ENCODE assay signal across 9 cellular contexts in the genomic region with DNA sequence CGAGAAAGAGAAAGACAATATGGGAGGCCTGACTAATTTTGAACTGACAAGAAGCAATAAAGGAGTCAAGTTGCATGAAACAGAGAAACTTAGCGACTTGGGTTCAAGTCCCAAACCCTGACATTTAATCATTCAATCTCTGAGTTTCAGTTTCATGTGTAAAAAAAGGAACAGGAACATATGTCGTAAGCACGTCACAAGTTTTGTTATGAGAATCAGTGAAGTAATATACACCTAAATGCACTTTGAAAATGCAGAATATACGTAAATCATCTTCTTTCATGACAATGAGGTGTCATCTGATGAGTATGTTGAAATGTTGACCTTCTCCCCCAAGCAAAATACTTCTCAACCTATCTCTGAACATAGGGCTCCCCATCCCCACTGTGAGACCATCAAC. TPM values are rescaled to one million over a fixed set of nuclear protein-coding genes. Genes with fewer than 3 reads are reported as not detected.
DNase-seq lines count a peak whose midpoint lies in the region; ATAC-seq and TF ChIP-seq lines count a peak whose summit lies in the region.
"Had no signal": no experiment of that assay in that cellular context is flagged by ENCODE, and none has a peak within 500 bp of the region (broad histone marks: within the 10 kb centered on the region; RNA-seq: fewer than 3 reads in every experiment).

No MANE protein-coding gene starts in this region.

- in situ Hi-C loops in transverse colon (cut with MboI; ENCODE audit: low pct_ligation_motif_present in 1 of 4, low pct_unique_long_range_greater_than_20kb in 1 of 4, low sequenced_read_pairs in 3 of 4): no loop called here

- no peaks in the 10 kb centered on the region for H3K9me3 ChIP-seq in transverse colon

- H3K36me3 Mint-ChIP-seq in activated CD8-positive, alpha-beta memory T cell treated with anti-CD3 and anti-CD28 coated beads, Interleukin-2, amount 10 ng/mL, durations not matched to agents 7 days and 5 days: peaks cover 32% of the 10 kb centered on the region
- peaks cover 60% of the 10 kb centered on the region for H3K36me3 Mint-ChIP-seq in stimulated activated effector memory CD8-positive, alpha-beta T cell treated with anti-CD3 and anti-CD28 coated beads, Interleukin-12 subunit alpha, Interleukin-12 subunit beta, amount 100 ng/mL, for 72 hours
- peaks cover 25% of the 10 kb centered on the region for H3K36me3 Mint-ChIP-seq in WTC11

- no peak for DNase-seq in activated CD8-positive, alpha-beta memory T cell treated with anti-CD3 and anti-CD28 coated beads, Interleukin-2, amount 10 ng/mL, durations not matched to agents 7 days and 5 days
- no peak for DNase-seq in activated CD8-positive, alpha-beta memory T cell treated with anti-CD3 and anti-CD28 coated beads for 24 hours
- DNase-seq in stimulated activated effector memory CD8-positive, alpha-beta T cell treated with anti-CD3 and anti-CD28 coated beads, Interleukin-12 subunit alpha, Interleukin-12 subunit beta, amount 100 ng/mL, for 72 hours (ENCODE audit: low spot score in 2 of 2): no peak
- DNase-seq in transverse colon (no peak), WTC11 (ENCODE audit: low spot score) (no peak), foreskin keratinocyte (no peak)
- DNase-seq: HFFc6 had no signal

- no peaks in the 10 kb centered on the region for H3K9me3 Mint-ChIP-seq in activated CD8-positive, alpha-beta memory T cell treated with anti-CD3 and anti-CD28 coated beads, Interleukin-2, amount 10 ng/mL, durations not matched to agents 7 days and 5 days (ENCODE audit: low read depth)
- H3K9me3 Mint-ChIP-seq in stimulated activated effector memory CD8-positive, alpha-beta T cell treated with anti-CD3 and anti-CD28 coated beads, Interleukin-12 subunit alpha, Interleukin-12 subunit beta, amount 100 ng/mL, for 72 hours: no peaks in the 10 kb centered on the region
- H3K9me3 Mint-ChIP-seq in WTC11: no peaks in the 10 kb centered on the region
- H3K9me3 Mint-ChIP-seq: HFFc6 had no signal

- CTCF ChIA-PET in activated CD8-positive, alpha-beta memory T cell treated with anti-CD3 and anti-CD28 coated beads, Interleukin-2, amount 10 ng/mL, durations not matched to agents 7 days and 5 days (lab: Charles Lee): no interaction called here
- CTCF ChIA-PET in WTC11 (lab: Charles Lee): no interaction called here

- no peaks in the 10 kb centered on the region for H3K4me1 ChIP-seq in transverse colon
- H3K4me1 ChIP-seq in foreskin keratinocyte: no peaks in the 10 kb centered on the region

- peak; percentile 85 for ATAC-seq in activated CD8-positive, alpha-beta memory T cell treated with anti-CD3 and anti-CD28 coated beads, Interleukin-2, amount 10 ng/mL, durations not matched to agents 7 days and 5 days
- peak; percentile 63 for ATAC-seq in HG02571 (IDR thresholded peaks at IDR 0.05; ENCODE audit: unreplicated experiment)
- ATAC-seq in HG03575 (IDR thresholded peaks at IDR 0.05; ENCODE audit: extremely low read depth, insufficient number of reproducible peaks, low FRiP score, unreplicated experiment): peak; percentile 69
- peak; percentile 94 for ATAC-seq in stimulated activated effector memory CD8-positive, alpha-beta T cell treated with anti-CD3 and anti-CD28 coated beads, Interleukin-12 subunit alpha, Interleukin-12 subunit beta, amount 100 ng/mL, for 72 hours
- ATAC-seq in WTC11: no peak
- no peak for ATAC-seq in foreskin keratinocyte

- H3K27ac ChIP-seq in transverse colon (no peak overlapping the region), foreskin keratinocyte (no peak overlapping the region)

- no peak for TF ChIP-seq POLR2A in transverse colon (IDR thresholded peaks at IDR 0.05)

- H3K4me1 Mint-ChIP-seq in activated CD8-positive, alpha-beta memory T cell treated with anti-CD3 and anti-CD28 coated beads, Interleukin-2, amount 10 ng/mL, durations not matched to agents 7 days and 5 days: peaks cover 30% of the 10 kb centered on the region
- peaks cover 26% of the 10 kb centered on the region for H3K4me1 Mint-ChIP-seq in stimulated activated effector memory CD8-positive, alpha-beta T cell treated with anti-CD3 and anti-CD28 coated beads, Interleukin-12 subunit alpha, Interleukin-12 subunit beta, amount 100 ng/mL, for 72 hours
- peaks cover 4% of the 10 kb centered on the region for H3K4me1 Mint-ChIP-seq in WTC11

- no peaks in the 10 kb centered on the region for H3K27me3 Mint-ChIP-seq in activated CD8-positive, alpha-beta memory T cell treated with anti-CD3 and anti-CD28 coated beads, Interleukin-2, amount 10 ng/mL, durations not matched to agents 7 days and 5 days
- no peaks in the 10 kb centered on the region for H3K27me3 Mint-ChIP-seq in WTC11 (ENCODE audit: low read depth)

- POLR2A ChIA-PET in WTC11 (lab: Charles Lee): interaction anchor here (1.6 kb wide), 1 partner anchor 11 kb away, joined by 4 read pairs; the partner anchor contains the start of gene ACOT9

- peak overlapping the region; percentile 93 for H3K27ac Mint-ChIP-seq in activated CD8-positive, alpha-beta memory T cell treated with anti-CD3 and anti-CD28 coated beads, Interleukin-2, amount 10 ng/mL, durations not matched to agents 7 days and 5 days
- peak overlapping the region; percentile 64 for H3K27ac Mint-ChIP-seq in stimulated activated effector memory CD8-positive, alpha-beta T cell treated with anti-CD3 and anti-CD28 coated beads, Interleukin-12 subunit alpha, Interleukin-12 subunit beta, amount 100 ng/mL, for 72 hours
- H3K27ac Mint-ChIP-seq in WTC11: no peak overlapping the region
- H3K27ac Mint-ChIP-seq: HFFc6 had no signal

- H3K27me3 ChIP-seq in transverse colon: no peaks in the 10 kb centered on the region
- no peaks in the 10 kb centered on the region for H3K27me3 ChIP-seq in foreskin keratinocyte

- intact Hi-C loops in transverse colon (cut with DNase I; ENCODE audit: low total_unique reads): no loop called here

- H3K36me3 ChIP-seq in transverse colon: no peaks in the 10 kb centered on the region

- TF ChIP-seq EP300 in transverse colon (IDR thresholded peaks at IDR 0.05; ENCODE audit: low read depth): no peak

- 48 to 63% methylated on average over 5 of the region's 5 CpGs for WGBS in transverse colon (ENCODE audit: low coverage in 1 of 2), 2 donors

- no peak for TF ChIP-seq CTCF in transverse colon (IDR thresholded peaks at IDR 0.05)
- TF ChIP-seq CTCF in WTC11 (IDR thresholded peaks at IDR 0.05): no peak
- TF ChIP-seq CTCF in foreskin keratinocyte (conservative IDR thresholded peaks at IDR 0.05): no peak

- H3K4me3 ChIP-seq in transverse colon: no peak overlapping the region

- H3K4me3 Mint-ChIP-seq in activated CD8-positive, alpha-beta memory T cell treated with anti-CD3 and anti-CD28 coated beads, Interleukin-2, amount 10 ng/mL, durations not matched to agents 7 days and 5 days: peak overlapping the region; percentile 59
- H3K4me3 Mint-ChIP-seq in stimulated activated effector memory CD8-positive, alpha-beta T cell treated with anti-CD3 and anti-CD28 coated beads, Interleukin-12 subunit alpha, Interleukin-12 subunit beta, amount 100 ng/mL, for 72 hours: peak overlapping the region; percentile 36
- H3K4me3 Mint-ChIP-seq in WTC11: no peak overlapping the region
- H3K4me3 Mint-ChIP-seq: HFFc6 had no signal

TF ChIP-seq in WTC11, 78 proteins besides CTCF, POLR2A, EP300 and RAD21:
- no peak for TF ChIP-seq E2F5 (CRISPR knock-in tag; IDR thresholded peaks at IDR 0.05)
- TF ChIP-seq JAZF1 (CRISPR knock-in tag; IDR thresholded peaks at IDR 0.05): no peak
- no peak for TF ChIP-seq ZNF512 (CRISPR knock-in tag; IDR thresholded peaks at IDR 0.05; ENCODE audit: borderline replicate concordance)

RNA-seq across cellular contexts. Expression of gene ACOT9, which starts 10.4 kb away (rescaled TPM):
- total RNA-seq in activated CD8-positive, alpha-beta memory T cell treated with anti-CD3 and anti-CD28 coated beads, Interleukin-2, amount 10 ng/mL, durations not matched to agents 7 days and 5 days: 10 to 100 TPM; 37.7 to 49.0 TPM
- total RNA-seq in transverse colon (10 to 100 TPM; 21.4 to 72.2 (median 27.5) TPM), WTC11 (2021) (27.6 to 32.6 TPM (median 29.3 TPM) in 3 replicates), foreskin keratinocyte (71.8 and 74.1 TPM in 2 replicates)
- polyA plus RNA-seq in foreskin keratinocyte: 59.6 and 63.1 TPM in 2 replicates

RNA-seq across cellular contexts. Expression of gene SAT1, which starts 50.3 kb away (rescaled TPM):
- 100 to 1,000 TPM in 1 of 2 experiments, 10 to 100 TPM in 1; 96.1 to 204 TPM for total RNA-seq in activated CD8-positive, alpha-beta memory T cell treated with anti-CD3 and anti-CD28 coated beads, Interleukin-2, amount 10 ng/mL, durations not matched to agents 7 days and 5 days
- total RNA-seq in transverse colon: 1,000 to 10,000 TPM in 1 of 4 donors, 100 to 1,000 TPM in 3; 313 to 1,184 (median 689) TPM
- total RNA-seq in WTC11 (2021): 52.6 to 70.7 TPM (median 55.8 TPM) in 3 replicates
- total RNA-seq in foreskin keratinocyte: 258 and 280 TPM in 2 replicates
- 264 and 271 TPM in 2 replicates for polyA plus RNA-seq in foreskin keratinocyte

Comparison
In these comparisons a context has a peak if more than half of its experiments do, and no peak if none do; other contexts are left out.
1. ATAC-seq: peak in activated CD8-positive, alpha-beta memory T cell treated with anti-CD3 and anti-CD28 coated beads, Interleukin-2, amount 10 ng/mL, durations not matched to agents 7 days and 5 days (single experiment), HG02571 (single experiment), HG03575 (single experiment) and stimulated activated effector memory CD8-positive, alpha-beta T cell treated with anti-CD3 and anti-CD28 coated beads, Interleukin-12 subunit alpha, Interleukin-12 subunit beta, amount 100 ng/mL, for 72 hours (single experiment); none in WTC11 (single experiment) and foreskin keratinocyte (single experiment).